17 cellular contexts compared by ENCODE assay signal in genomic region chr5:131067596-131067995, GRCh38.
DNase-seq lines count a peak whose midpoint lies in the region; ATAC-seq and TF ChIP-seq lines count a peak whose summit lies in the region.
"Had no signal": no experiment of that assay in that cellular context is flagged by ENCODE, and none has a peak within 500 bp of the region (broad histone marks: within the 10 kb centered on the region; RNA-seq: fewer than 3 reads in every experiment).

No MANE protein-coding gene starts in this region.

- no peak for TF ChIP-seq CTCF in fibroblast of mammary gland (conservative IDR thresholded peaks at IDR 0.05; ENCODE audit: control insufficient read depth, insufficient read depth, low read depth, low read length)

- H3K4me3 Mint-ChIP-seq in activated T-cell treated with anti-CD3 and anti-CD28 coated beads, Interleukin-2, amount 50 U/mL, for 24 hours, result no peak overlapping the region
- no peak overlapping the region for H3K4me3 Mint-ChIP-seq in activated T-helper 2 cell treated with anti-CD3 and anti-CD28 coated beads, Interferon-gamma antibody, Interleukin-2, Interleukin-4, amounts not matched to agents 10 μg/mL and 5 μg/mL and 100 μg/mL, durations not matched to agents 14 hours and 24 hours and 36 hours (ENCODE audit: low read depth)
- H3K4me3 Mint-ChIP-seq: memory B cell had no signal

- no peak overlapping the region for H3K4me3 ChIP-seq in fibroblast of mammary gland (ENCODE audit: control insufficient read depth, low read depth, low read length)
- H3K4me3 ChIP-seq: esophagus muscularis mucosa had no signal

- DNase-seq in activated T-cell treated with anti-CD3 and anti-CD28 coated beads, Interleukin-2, amount 50 U/mL, for 24 hours, result no peak
- DNase-seq in activated T-cell treated with anti-CD3 and anti-CD28 coated beads, Interleukin-2, amount 50 U/mL, for 1 hour, result no peak
- DNase-seq in KBM-7 (peak; percentile 25), SKM-1 treated with dmso at 0.1 percent for 144 hours (lab: John Stamatoyannopoulos, UW; ENCODE audit: unreplicated experiment) (peak; percentile 79), fibroblast of mammary gland (ENCODE audit: low read depth) (peak; percentile 43), Ammon's horn (ENCODE audit: low spot score) (no peak)
- DNase-seq in activated T-helper 2 cell treated with anti-CD3 and anti-CD28 coated beads, Interferon-gamma antibody, Interleukin-2, Interleukin-4, amounts not matched to agents 10 μg/mL and 5 μg/mL and 100 μg/mL, durations not matched to agents 14 hours and 24 hours and 36 hours (ENCODE audit: low spot score), result no peak
- DNase-seq: ACHN, activated gamma-delta T cell treated with Interleukin-2 at 50 U/mL for 16 hours, brain microvascular endothelial cell, islet precursor cell, NCI-H226, Right ventricle myocardium superior, T1000 had no signal

- peaks cover 7% of the 10 kb centered on the region for H3K9me3 Mint-ChIP-seq in activated T-cell treated with anti-CD3 and anti-CD28 coated beads, Interleukin-2, amount 50 U/mL, for 24 hours
- peaks cover 25% of the 10 kb centered on the region for H3K9me3 Mint-ChIP-seq in activated T-helper 2 cell treated with anti-CD3 and anti-CD28 coated beads, Interferon-gamma antibody, Interleukin-2, Interleukin-4, amounts not matched to agents 10 μg/mL and 5 μg/mL and 100 μg/mL, durations not matched to agents 14 hours and 24 hours and 36 hours

- H3K27ac Mint-ChIP-seq in activated T-cell treated with anti-CD3 and anti-CD28 coated beads, Interleukin-2, amount 50 U/mL, for 24 hours, result peak overlapping the region; percentile 4
- H3K27ac Mint-ChIP-seq in activated T-helper 2 cell treated with anti-CD3 and anti-CD28 coated beads, Interferon-gamma antibody, Interleukin-2, Interleukin-4, amounts not matched to agents 10 μg/mL and 5 μg/mL and 100 μg/mL, durations not matched to agents 14 hours and 24 hours and 36 hours, result no peak overlapping the region
- H3K27ac Mint-ChIP-seq: memory B cell had no signal

- intact Hi-C loops in activated T-helper 2 cell treated with anti-CD3 and anti-CD28 coated beads, Interferon-gamma antibody, Interleukin-2, Interleukin-4, amounts not matched to agents 10 μg/mL and 5 μg/mL and 100 μg/mL, durations not matched to agents 14 hours and 24 hours and 36 hours (cut with micrococcal nuclease), result loop anchor here (1.0 to 10.0 kb wide), 4 partner anchors 30 to 347 kb away; no protein-coding TSS in a partner anchor

- in situ Hi-C loops in KBM-7 (cut with MboI; ENCODE audit: low pct_unique_long_range_greater_than_20kb, low sequenced_read_pairs), result no loop called here

- peaks cover 65% of the 10 kb centered on the region for H3K4me1 Mint-ChIP-seq in activated T-cell treated with anti-CD3 and anti-CD28 coated beads, Interleukin-2, amount 50 U/mL, for 24 hours (ENCODE audit: low read depth)
- peaks cover 52% of the 10 kb centered on the region for H3K4me1 Mint-ChIP-seq in activated T-helper 2 cell treated with anti-CD3 and anti-CD28 coated beads, Interferon-gamma antibody, Interleukin-2, Interleukin-4, amounts not matched to agents 10 μg/mL and 5 μg/mL and 100 μg/mL, durations not matched to agents 14 hours and 24 hours and 36 hours (ENCODE audit: low read depth)

- ATAC-seq in GM19467 (IDR thresholded peaks at IDR 0.05; ENCODE audit: unreplicated experiment), result no peak

- peaks cover 6% of the 10 kb centered on the region for H3K36me3 Mint-ChIP-seq in activated T-cell treated with anti-CD3 and anti-CD28 coated beads, Interleukin-2, amount 50 U/mL, for 24 hours (ENCODE audit: low read depth)
- peaks cover 21% of the 10 kb centered on the region for H3K36me3 Mint-ChIP-seq in activated T-helper 2 cell treated with anti-CD3 and anti-CD28 coated beads, Interferon-gamma antibody, Interleukin-2, Interleukin-4, amounts not matched to agents 10 μg/mL and 5 μg/mL and 100 μg/mL, durations not matched to agents 14 hours and 24 hours and 36 hours (ENCODE audit: low read depth)

- H3K27me3 Mint-ChIP-seq in activated T-cell treated with anti-CD3 and anti-CD28 coated beads, Interleukin-2, amount 50 U/mL, for 24 hours, result no peaks in the 10 kb centered on the region
- H3K27me3 Mint-ChIP-seq in activated T-helper 2 cell treated with anti-CD3 and anti-CD28 coated beads, Interferon-gamma antibody, Interleukin-2, Interleukin-4, amounts not matched to agents 10 μg/mL and 5 μg/mL and 100 μg/mL, durations not matched to agents 14 hours and 24 hours and 36 hours (ENCODE audit: low read depth), result no peaks in the 10 kb centered on the region
- H3K27me3 Mint-ChIP-seq: memory B cell had no signal

Comparison
In these comparisons a context has a peak if more than half of its experiments do, and no peak if none do; other contexts are left out.
1. DNase-seq: peak in KBM-7 (single experiment), SKM-1 treated with dmso at 0.1 percent for 144 hours (single experiment) and fibroblast of mammary gland (single experiment); none in activated T-cell treated with anti-CD3 and anti-CD28 coated beads, Interleukin-2, amount 50 U/mL, for 24 hours (single experiment), activated T-cell treated with anti-CD3 and anti-CD28 coated beads, Interleukin-2, amount 50 U/mL, for 1 hour (single experiment), activated T-helper 2 cell treated with anti-CD3 and anti-CD28 coated beads, Interferon-gamma antibody, Interleukin-2, Interleukin-4, amounts not matched to agents 10 μg/mL and 5 μg/mL and 100 μg/mL, durations not matched to agents 14 hours and 24 hours and 36 hours (single experiment) and Ammon's horn (single experiment).